In genomic region chr3:42023380-42023779, GRCh38 we compare ENCODE assay signal across 10 cellular contexts.
DNase-seq lines count a peak whose midpoint lies in the region; ATAC-seq lines count a peak whose summit lies in the region.
"Had no signal": no experiment of that assay in that cellular context is flagged by ENCODE, and none has a peak within 500 bp of the region (broad histone marks: within the 10 kb centered on the region; RNA-seq: fewer than 3 reads in every experiment).

No MANE protein-coding gene starts in this region.

- peak; percentile 30 for DNase-seq in activated CD4-positive, alpha-beta memory T cell treated with anti-CD3 and anti-CD28 coated beads for 36 hours
- DNase-seq in activated CD4-positive, alpha-beta memory T cell treated with anti-CD3 and anti-CD28 coated beads, Interleukin-2, amount 10 ng/mL, durations not matched to agents 7 days and 5 days: no peak
- DNase-seq in activated CD4-positive, alpha-beta T cell treated with anti-CD3 and anti-CD28 coated beads, Interleukin-2, amount 50 U/mL, for 48 hours: peak; percentile 35 to 51
- DNase-seq in iPS-NIHi7 (ENCODE audit: extremely low spot score): peak; percentile 14
- no peak for DNase-seq in stimulated activated effector memory CD8-positive, alpha-beta T cell treated with anti-CD3 and anti-CD28 coated beads, Interleukin-12 subunit alpha, Interleukin-12 subunit beta, amount 100 ng/mL, for 72 hours (ENCODE audit: low spot score in 2 of 2)
- no peak for DNase-seq in HCEC 1CT
- DNase-seq in AG20443 (ENCODE audit: low spot score): no peak
- DNase-seq: anterior cingulate cortex, natural killer cell had no signal

- no peaks in the 10 kb centered on the region for H3K27me3 Mint-ChIP-seq in activated CD4-positive, alpha-beta memory T cell treated with anti-CD3 and anti-CD28 coated beads for 36 hours
- H3K27me3 Mint-ChIP-seq in activated CD4-positive, alpha-beta memory T cell treated with anti-CD3 and anti-CD28 coated beads, Interleukin-2, amount 10 ng/mL, durations not matched to agents 7 days and 5 days: no peaks in the 10 kb centered on the region

- CTCF ChIA-PET in activated CD4-positive, alpha-beta memory T cell treated with anti-CD3 and anti-CD28 coated beads for 36 hours (lab: Charles Lee): no interaction called here
- CTCF ChIA-PET in activated CD4-positive, alpha-beta memory T cell treated with anti-CD3 and anti-CD28 coated beads, Interleukin-2, amount 10 ng/mL, durations not matched to agents 7 days and 5 days (lab: Charles Lee): no interaction called here

- ATAC-seq in stimulated activated effector memory CD8-positive, alpha-beta T cell treated with anti-CD3 and anti-CD28 coated beads, Interleukin-12 subunit alpha, Interleukin-12 subunit beta, amount 100 ng/mL, for 72 hours: peak; percentile 85
- no peak for ATAC-seq in HG02973 (IDR thresholded peaks at IDR 0.05; ENCODE audit: unreplicated experiment)
- ATAC-seq: natural killer cell had no signal

- H3K36me3 Mint-ChIP-seq in activated CD4-positive, alpha-beta memory T cell treated with anti-CD3 and anti-CD28 coated beads for 36 hours: peaks cover 2% of the 10 kb centered on the region
- H3K36me3 Mint-ChIP-seq in activated CD4-positive, alpha-beta memory T cell treated with anti-CD3 and anti-CD28 coated beads, Interleukin-2, amount 10 ng/mL, durations not matched to agents 7 days and 5 days (ENCODE audit: low read depth): peaks cover 4% of the 10 kb centered on the region
- H3K36me3 Mint-ChIP-seq in stimulated activated effector memory CD8-positive, alpha-beta T cell treated with anti-CD3 and anti-CD28 coated beads, Interleukin-12 subunit alpha, Interleukin-12 subunit beta, amount 100 ng/mL, for 72 hours: no peaks in the 10 kb centered on the region
- H3K36me3 Mint-ChIP-seq: natural killer cell had no signal

- H3K9me3 Mint-ChIP-seq in activated CD4-positive, alpha-beta memory T cell treated with anti-CD3 and anti-CD28 coated beads for 36 hours: no peaks in the 10 kb centered on the region
- peaks cover 2% of the 10 kb centered on the region for H3K9me3 Mint-ChIP-seq in activated CD4-positive, alpha-beta memory T cell treated with anti-CD3 and anti-CD28 coated beads, Interleukin-2, amount 10 ng/mL, durations not matched to agents 7 days and 5 days
- H3K9me3 Mint-ChIP-seq in stimulated activated effector memory CD8-positive, alpha-beta T cell treated with anti-CD3 and anti-CD28 coated beads, Interleukin-12 subunit alpha, Interleukin-12 subunit beta, amount 100 ng/mL, for 72 hours: no peaks in the 10 kb centered on the region
- H3K9me3 Mint-ChIP-seq: natural killer cell had no signal

- intact Hi-C loops in activated CD4-positive, alpha-beta memory T cell treated with anti-CD3 and anti-CD28 coated beads for 36 hours (cut with micrococcal nuclease): no loop called here

- POLR2A ChIA-PET in activated CD4-positive, alpha-beta memory T cell treated with anti-CD3 and anti-CD28 coated beads for 36 hours (lab: Charles Lee): no interaction called here
- POLR2A ChIA-PET in activated CD4-positive, alpha-beta memory T cell treated with anti-CD3 and anti-CD28 coated beads, Interleukin-2, amount 10 ng/mL, durations not matched to agents 7 days and 5 days (lab: Charles Lee): no interaction called here

- peaks cover 65% of the 10 kb centered on the region for H3K4me1 Mint-ChIP-seq in activated CD4-positive, alpha-beta memory T cell treated with anti-CD3 and anti-CD28 coated beads for 36 hours (ENCODE audit: low read depth)
- H3K4me1 Mint-ChIP-seq in activated CD4-positive, alpha-beta memory T cell treated with anti-CD3 and anti-CD28 coated beads, Interleukin-2, amount 10 ng/mL, durations not matched to agents 7 days and 5 days: peaks cover 41% of the 10 kb centered on the region
- H3K4me1 Mint-ChIP-seq in stimulated activated effector memory CD8-positive, alpha-beta T cell treated with anti-CD3 and anti-CD28 coated beads, Interleukin-12 subunit alpha, Interleukin-12 subunit beta, amount 100 ng/mL, for 72 hours: peaks cover 63% of the 10 kb centered on the region

- no peak overlapping the region for H3K4me3 Mint-ChIP-seq in activated CD4-positive, alpha-beta memory T cell treated with anti-CD3 and anti-CD28 coated beads for 36 hours
- no peak overlapping the region for H3K4me3 Mint-ChIP-seq in activated CD4-positive, alpha-beta memory T cell treated with anti-CD3 and anti-CD28 coated beads, Interleukin-2, amount 10 ng/mL, durations not matched to agents 7 days and 5 days
- H3K4me3 Mint-ChIP-seq in stimulated activated effector memory CD8-positive, alpha-beta T cell treated with anti-CD3 and anti-CD28 coated beads, Interleukin-12 subunit alpha, Interleukin-12 subunit beta, amount 100 ng/mL, for 72 hours: no peak overlapping the region
- H3K4me3 Mint-ChIP-seq: natural killer cell had no signal

- H3K27ac Mint-ChIP-seq in activated CD4-positive, alpha-beta memory T cell treated with anti-CD3 and anti-CD28 coated beads for 36 hours: no peak overlapping the region
- no peak overlapping the region for H3K27ac Mint-ChIP-seq in activated CD4-positive, alpha-beta memory T cell treated with anti-CD3 and anti-CD28 coated beads, Interleukin-2, amount 10 ng/mL, durations not matched to agents 7 days and 5 days
- peak overlapping the region; percentile 7 for H3K27ac Mint-ChIP-seq in stimulated activated effector memory CD8-positive, alpha-beta T cell treated with anti-CD3 and anti-CD28 coated beads, Interleukin-12 subunit alpha, Interleukin-12 subunit beta, amount 100 ng/mL, for 72 hours

Comparison
In these comparisons a context has a peak if more than half of its experiments do, and no peak if none do; other contexts are left out.
1. DNase-seq: peak in activated CD4-positive, alpha-beta memory T cell treated with anti-CD3 and anti-CD28 coated beads for 36 hours (single experiment), activated CD4-positive, alpha-beta T cell treated with anti-CD3 and anti-CD28 coated beads, Interleukin-2, amount 50 U/mL, for 48 hours (2 of 2) and iPS-NIHi7 (single experiment); none in activated CD4-positive, alpha-beta memory T cell treated with anti-CD3 and anti-CD28 coated beads, Interleukin-2, amount 10 ng/mL, durations not matched to agents 7 days and 5 days (single experiment), stimulated activated effector memory CD8-positive, alpha-beta T cell treated with anti-CD3 and anti-CD28 coated beads, Interleukin-12 subunit alpha, Interleukin-12 subunit beta, amount 100 ng/mL, for 72 hours (0 of 2), HCEC 1CT (single experiment) and AG20443 (single experiment).